27 cellular contexts compared by ENCODE assay signal in genomic region chr21:32658524-32658923, GRCh38.
"Had no signal": no experiment of that assay in that cellular context is flagged by ENCODE, and none has a peak within 500 bp of the region (broad histone marks: within the 10 kb centered on the region; RNA-seq: fewer than 3 reads in every experiment).

No MANE protein-coding gene starts in this region.

- H3K4me3 ChIP-seq: heart left ventricle, left lung, lung, pancreas, prostate gland, sigmoid colon, spleen, suprapubic skin, transverse colon, upper lobe of left lung had no signal

- H3K27me3 Mint-ChIP-seq: naive thymus-derived CD8-positive, alpha-beta T cell; stimulated activated naive CD8-positive, alpha-beta T cell treated with anti-CD3 and anti-CD28 coated beads, Interleukin-15, Interleukin-2, amounts not matched to agents 100 ng/mL and 50 ng/mL, for 24 hours had no signal

- H3K4me3 Mint-ChIP-seq: naive thymus-derived CD8-positive, alpha-beta T cell; nephron; neural crest cell; stimulated activated effector memory CD8-positive, alpha-beta T cell treated with anti-CD3 and anti-CD28 coated beads, Interleukin-12 subunit alpha, Interleukin-12 subunit beta, amount 100 ng/mL, for 72 hours; stimulated activated naive CD8-positive, alpha-beta T cell treated with anti-CD3 and anti-CD28 coated beads, Interleukin-15, Interleukin-2, amounts not matched to agents 100 ng/mL and 50 ng/mL, for 24 hours had no signal

- H3K9me3 Mint-ChIP-seq: neural crest cell; stimulated activated effector memory CD8-positive, alpha-beta T cell treated with anti-CD3 and anti-CD28 coated beads, Interleukin-12 subunit alpha, Interleukin-12 subunit beta, amount 100 ng/mL, for 72 hours; stimulated activated naive CD8-positive, alpha-beta T cell treated with anti-CD3 and anti-CD28 coated beads, Interleukin-15, Interleukin-2, amounts not matched to agents 100 ng/mL and 50 ng/mL, for 24 hours had no signal

- H3K27me3 ChIP-seq: heart left ventricle, left lung, pancreas, sigmoid colon, spleen, suprapubic skin, transverse colon, upper lobe of left lung had no signal

- DNase-seq: heart left ventricle; islet precursor cell; kidney glomerular epithelial cell; left cardiac atrium; left lung; midbrain; naive thymus-derived CD8-positive, alpha-beta T cell; nucleus accumbens; pancreas; posterior cingulate gyrus; retina; right cardiac atrium; sigmoid colon; small intestine; spleen; stimulated activated CD4-positive, alpha-beta T cell treated with anti-CD3 and anti-CD28 coated beads, Interleukin-4, amount 100 ng/mL, for 24 hours; stimulated activated naive CD4-positive, alpha-beta T cell; transverse colon; upper lobe of left lung had no signal

- H3K4me1 Mint-ChIP-seq: nephron; neural crest cell; stimulated activated effector memory CD8-positive, alpha-beta T cell treated with anti-CD3 and anti-CD28 coated beads, Interleukin-12 subunit alpha, Interleukin-12 subunit beta, amount 100 ng/mL, for 72 hours had no signal

- H3K4me1 ChIP-seq: heart left ventricle, left lung, pancreas, prostate gland, sigmoid colon, spleen, suprapubic skin, transverse colon had no signal

- H3K27ac Mint-ChIP-seq: stimulated activated naive CD8-positive, alpha-beta T cell treated with anti-CD3 and anti-CD28 coated beads, Interleukin-15, Interleukin-2, amounts not matched to agents 100 ng/mL and 50 ng/mL, for 24 hours had no signal

- FAIRE-seq: pancreas, small intestine, urothelium cell line had no signal

- ATAC-seq: heart left ventricle; left cardiac atrium; left lung; naive thymus-derived CD8-positive, alpha-beta T cell; pancreas; right cardiac atrium; stimulated activated effector memory CD8-positive, alpha-beta T cell treated with anti-CD3 and anti-CD28 coated beads, Interleukin-12 subunit alpha, Interleukin-12 subunit beta, amount 100 ng/mL, for 72 hours had no signal

- H3K27ac ChIP-seq: heart left ventricle, left lung, pancreas, prostate gland, sigmoid colon, spleen, suprapubic skin, transverse colon, upper lobe of left lung had no signal

- H3K9me3 ChIP-seq: heart left ventricle, pancreas, prostate gland, sigmoid colon, suprapubic skin, transverse colon had no signal
